In genomic region chr6:131581523-131581922, GRCh38 we compare ENCODE assay signal across 27 cellular contexts. TPM values are rescaled to one million over a fixed set of nuclear protein-coding genes. Genes with fewer than 3 reads are reported as not detected.
"Had no signal": no experiment of that assay in that cellular context is flagged by ENCODE, and none has a peak within 500 bp of the region (broad histone marks: within the 10 kb centered on the region; RNA-seq: fewer than 3 reads in every experiment).

No MANE protein-coding gene starts in this region.

- H3K27me3 ChIP-seq: adrenal gland, SJCRH30 had no signal

- H3K9ac ChIP-seq: SK-N-SH had no signal

- H3K4me2 ChIP-seq: SK-N-SH had no signal

- DNase-seq: activated CD4-positive, alpha-beta T cell treated with anti-CD3 and anti-CD28 coated beads for 4 hours; activated CD4-positive, alpha-beta T cell treated with anti-CD3 and anti-CD28 coated beads, Interleukin-2, amount 50 U/mL, for 4 hours; activated CD8-positive, alpha-beta memory T cell treated with anti-CD3 and anti-CD28 coated beads, Interleukin-2, amount 50 U/mL, for 48 hours; activated CD8-positive, alpha-beta T cell treated with anti-CD3 and anti-CD28 coated beads, Interleukin-2, amount 10 ng/mL, durations not matched to agents 7 days and 5 days; activated naive CD4-positive, alpha-beta T cell treated with anti-CD3 and anti-CD28 coated beads, Interleukin-2, amount 50 U/mL, for 16 hours; activated naive CD8-positive, alpha-beta T cell treated with anti-CD3 and anti-CD28 coated beads, Interleukin-2, amount 10 ng/mL, durations not matched to agents 7 days and 5 days; activated T-cell treated with anti-CD3 and anti-CD28 coated beads, Interleukin-2, amount 50 U/mL, for 1 hour; adrenal gland; anterior cingulate cortex; cerebellar nuclear complex; NCI-H1105 treated with DMSO at 0.1 percent for 48 hours; NCI-H1436 treated with DMSO at 0.1 percent for 48 hours; NCI-H187; NCI-H2081; NCI-H510A treated with DMSO at 0.1 percent for 48 hours; NCI-H69; SK-N-SH; T-helper 17 cell; T-helper 9 cell had no signal

- ATAC-seq: activated CD4-positive, CD25-positive, alpha-beta regulatory T cell treated with anti-CD3 and anti-CD28 coated beads, Interleukin-2, amount 50 U/mL, for 24 hours; activated CD8-positive, alpha-beta T cell treated with anti-CD3 and anti-CD28 coated beads, Interleukin-2, amount 10 ng/mL, durations not matched to agents 7 days and 5 days; K562; T-helper 17 cell had no signal

- H3K4me3 ChIP-seq: adrenal gland, K562, SJCRH30 had no signal

- FAIRE-seq: K562, TTC549 had no signal

- H3K9me3 ChIP-seq: adrenal gland, SJCRH30, SK-N-SH had no signal

- H3K27ac ChIP-seq: adrenal gland, SJCRH30 had no signal

- H3K4me1 ChIP-seq: adrenal gland, SJCRH30 had no signal

RNA-seq across cellular contexts. Expression of gene ARG1, which starts 8.5 kb away (rescaled TPM):
- total RNA-seq: activated CD8-positive, alpha-beta T cell treated with anti-CD3 and anti-CD28 coated beads, Interleukin-2, amount 10 ng/mL, durations not matched to agents 7 days and 5 days; activated naive CD8-positive, alpha-beta T cell treated with anti-CD3 and anti-CD28 coated beads, Interleukin-2, amount 10 ng/mL, durations not matched to agents 7 days and 5 days; LHCN-M2; M059J; OCI-LY7; RPMI7951; SJCRH30; T-helper 17 cell had no signal
- polyA plus RNA-seq: SK-N-SH had no signal

RNA-seq across cellular contexts. Expression of gene ENPP3, which starts 55.6 kb away (rescaled TPM):
- total RNA-seq: LHCN-M2 had no signal
- polyA plus RNA-seq: SK-N-SH had no signal
